8 cellular contexts compared by ENCODE assay signal in genomic region chr20:32761831-32762753, GRCh38. TPM values are rescaled to one million over a fixed set of nuclear protein-coding genes. Genes with fewer than 3 reads are reported as not detected.
DNase-seq lines count a peak whose midpoint lies in the region; ATAC-seq and TF ChIP-seq lines count a peak whose summit lies in the region.

TSS of gene DNMT3B (plus strand) at chr20:32762385. CDS start at chr20:32780324, 17,939 bp downstream.

- no peaks in the 10 kb centered on the region for H3K27me3 ChIP-seq in effector memory CD4-positive, alpha-beta T cell (replicated peaks; ENCODE audit: control insufficient read depth, insufficient read depth, low read length, poor library complexity, severe bottlenecking)
- no peaks in the 10 kb centered on the region for H3K27me3 ChIP-seq in mesendoderm (ENCODE audit: insufficient read depth, low read length, poor library complexity)

- H4K5ac ChIP-seq in mesendoderm (ENCODE audit: low read length): no peak within 1 kb of the TSS

- peak within 1 kb of the TSS; percentile 86 for H2BK5ac ChIP-seq in mesendoderm (ENCODE audit: low read length)

- no peak within 1 kb of the TSS for H4K8ac ChIP-seq in mesendoderm (ENCODE audit: low read depth, low read length)

- H3K4me2 ChIP-seq in mesendoderm (ENCODE audit: low read length): peak within 1 kb of the TSS; percentile 68

- no peaks in the 10 kb centered on the region for H3K36me3 Mint-ChIP-seq in activated CD4-positive, alpha-beta memory T cell treated with anti-CD3 and anti-CD28 coated beads for 36 hours

- DNase-seq in NCI-H526 treated with DMSO at 0.1 percent for 48 hours (lab: John Stamatoyannopoulos, UW) (peak; percentile 70), mesendoderm (peak; percentile 96)
- peak; percentile 81 for DNase-seq in activated CD4-positive, alpha-beta memory T cell treated with anti-CD3 and anti-CD28 coated beads for 36 hours
- DNase-seq in effector memory CD4-positive, alpha-beta T cell: peak; percentile 45 to 61 (median 56)
- peak; percentile 49 for DNase-seq in stimulated activated CD8-positive, alpha-beta memory T cell treated with anti-CD3 and anti-CD28 coated beads, Interleukin-12 subunit alpha, Interleukin-12 subunit beta, amount 100 ng/mL, for 24 hours (ENCODE audit: extremely low read depth)

- H3K9me3 Mint-ChIP-seq in activated CD4-positive, alpha-beta memory T cell treated with anti-CD3 and anti-CD28 coated beads for 36 hours: no peaks in the 10 kb centered on the region

- H2AK5ac ChIP-seq in mesendoderm (ENCODE audit: low read length): peak within 1 kb of the TSS; percentile 8

- H2BK120ac ChIP-seq in mesendoderm (ENCODE audit: low read depth, low read length): peak within 1 kb of the TSS; percentile 83

- peak within 1 kb of the TSS; percentile 79 for H3K4me3 Mint-ChIP-seq in activated CD4-positive, alpha-beta memory T cell treated with anti-CD3 and anti-CD28 coated beads for 36 hours

- peaks cover 1% of the 10 kb centered on the region for H3K27me3 Mint-ChIP-seq in activated CD4-positive, alpha-beta memory T cell treated with anti-CD3 and anti-CD28 coated beads for 36 hours

- H3K79me1 ChIP-seq in mesendoderm (ENCODE audit: low read length): peaks cover 3% of the 10 kb centered on the region

- H3K23ac ChIP-seq in mesendoderm (ENCODE audit: low read length): peak within 1 kb of the TSS; percentile 70

- CTCF ChIA-PET in activated CD4-positive, alpha-beta memory T cell treated with anti-CD3 and anti-CD28 coated beads for 36 hours (lab: Charles Lee): interaction anchor here (0.6 to 3.2 kb wide), 5 partner anchors 15 to 277 kb away, joined by 3 to 37 read pairs (median 4); partner anchors contain the start of genes C20orf203 and COMMD7

- ATAC-seq in GM18498 (IDR thresholded peaks at IDR 0.05; ENCODE audit: unreplicated experiment) (peak; percentile 75), HG03139 (IDR thresholded peaks at IDR 0.05; ENCODE audit: unreplicated experiment) (peak; percentile 47)

- intact Hi-C loops in activated CD4-positive, alpha-beta memory T cell treated with anti-CD3 and anti-CD28 coated beads for 36 hours (cut with micrococcal nuclease): no loop called here

- no peak within 1 kb of the TSS for H2BK15ac ChIP-seq in mesendoderm (replicated peaks; ENCODE audit: low read depth)

- no CpG with 5 or more reads among the region's 92 CpGs for WGBS in mesendoderm (ENCODE audit: extremely low coverage, insufficient coverage, low lambda C conversion rate)

- peak within 1 kb of the TSS; percentile 74 for H3K4me3 ChIP-seq in effector memory CD4-positive, alpha-beta T cell (ENCODE audit: insufficient read depth, low read depth, low read length, poor library complexity, severe bottlenecking)
- peak within 1 kb of the TSS; percentile 52 for H3K4me3 ChIP-seq in mesendoderm (ENCODE audit: low read length)

- H3K27ac Mint-ChIP-seq in activated CD4-positive, alpha-beta memory T cell treated with anti-CD3 and anti-CD28 coated beads for 36 hours: no peak within 1 kb of the TSS

- peak within 1 kb of the TSS; percentile 88 for H3K4ac ChIP-seq in mesendoderm (ENCODE audit: low read depth, low read length)

- no peaks in the 10 kb centered on the region for H3K9me3 ChIP-seq in effector memory CD4-positive, alpha-beta T cell (ENCODE audit: control insufficient read depth, low read length)

- POLR2A ChIA-PET in activated CD4-positive, alpha-beta memory T cell treated with anti-CD3 and anti-CD28 coated beads for 36 hours (lab: Charles Lee): interaction anchor here (1.1 to 1.4 kb wide), 3 partner anchors 18 to 58 kb away, joined by 3 to 5 read pairs (median 4); partner anchors contain the start of gene MAPRE1

- peak within 1 kb of the TSS; percentile 96 for H3K56ac ChIP-seq in mesendoderm (ENCODE audit: low read length)

- H3K9ac ChIP-seq in mesendoderm (ENCODE audit: low read length): peak within 1 kb of the TSS; percentile 85

- H3K27ac ChIP-seq in 22Rv1: peak within 1 kb of the TSS; percentile 68
- no peak within 1 kb of the TSS for H3K27ac ChIP-seq in effector memory CD4-positive, alpha-beta T cell (ENCODE audit: insufficient read depth, low read length, poor library complexity, severe bottlenecking)
- H3K27ac ChIP-seq in mesendoderm (ENCODE audit: low read depth, low read length): peak within 1 kb of the TSS; percentile 72

- H3K4me1 ChIP-seq in effector memory CD4-positive, alpha-beta T cell (ENCODE audit: control insufficient read depth, insufficient read depth, low read length, poor library complexity, severe bottlenecking): peaks cover 13% of the 10 kb centered on the region
- peaks cover 8% of the 10 kb centered on the region for H3K4me1 ChIP-seq in mesendoderm (ENCODE audit: control insufficient read depth, low read depth, low read length)

- no peaks in the 10 kb centered on the region for H3K36me3 ChIP-seq in effector memory CD4-positive, alpha-beta T cell (ENCODE audit: control insufficient read depth, insufficient read depth, low read length)
- H3K36me3 ChIP-seq in mesendoderm (ENCODE audit: control insufficient read depth, insufficient read depth, low read length): no peaks in the 10 kb centered on the region

- peaks cover 43% of the 10 kb centered on the region for H3K79me2 ChIP-seq in mesendoderm (ENCODE audit: control insufficient read depth, insufficient read depth, low read length)

- peak within 1 kb of the TSS; percentile 98 for H3K18ac ChIP-seq in mesendoderm (ENCODE audit: low read length)

- peak; percentile 50 for TF ChIP-seq CTCF in 22Rv1 (IDR thresholded peaks at IDR 0.05)

- peaks cover 9% of the 10 kb centered on the region for H3K4me1 Mint-ChIP-seq in activated CD4-positive, alpha-beta memory T cell treated with anti-CD3 and anti-CD28 coated beads for 36 hours (ENCODE audit: low read depth)

RNA-seq across cellular contexts. Expression of gene DNMT3B, which starts in this region (rescaled TPM):
- total RNA-seq in activated CD4-positive, alpha-beta memory T cell treated with anti-CD3 and anti-CD28 coated beads for 36 hours: 1 to 10 TPM; 1.7 to 2.0 TPM
- polyA plus RNA-seq in mesendoderm (2013, experiment 1 of 2): 290 TPM
- 289 TPM for polyA plus RNA-seq in mesendoderm (2013, experiment 2 of 2)
